Comparison of ENCODE assay signal across 25 cellular contexts in genomic region chrX:65758505-65758904, GRCh38.
DNase-seq lines count a peak whose midpoint lies in the region; ATAC-seq, FAIRE-seq and TF ChIP-seq lines count a peak whose summit lies in the region.
"Had no signal": no experiment of that assay in that cellular context is flagged by ENCODE, and none has a peak within 500 bp of the region (broad histone marks: within the 10 kb centered on the region; RNA-seq: fewer than 3 reads in every experiment).

No MANE protein-coding gene starts in this region.

- FAIRE-seq in GM18507 (lab: Jason Lieb, UNC), result peak; percentile 31
- FAIRE-seq: D721Med had no signal

- no peak overlapping the region for H3K27ac Mint-ChIP-seq in activated naive CD4-positive, alpha-beta T cell treated with anti-CD3 and anti-CD28 coated beads, Interleukin-2, amount 50 U/mL, for 72 hours
- no peak overlapping the region for H3K27ac Mint-ChIP-seq in stimulated activated effector memory CD8-positive, alpha-beta T cell treated with anti-CD3 and anti-CD28 coated beads, Interleukin-12 subunit alpha, Interleukin-12 subunit beta, amount 100 ng/mL, for 72 hours
- H3K27ac Mint-ChIP-seq: GM23338 had no signal

- dilution Hi-C loops in mammary epithelial cell (cut with HindIII; ENCODE audit: low sequenced_read_pairs), result no loop called here

- H3K4me2 ChIP-seq in mammary epithelial cell (ENCODE audit: insufficient read depth, low read depth, low read length), result no peak overlapping the region
- H3K4me2 ChIP-seq: GM23338, SK-N-SH had no signal

- no peak overlapping the region for H3K4me3 ChIP-seq in mammary epithelial cell (replicated peaks in 1 of 3; ENCODE audit: insufficient read depth in 1 of 3, low read depth in 2 of 3, low read length in 3 of 3)
- no peak overlapping the region for H3K4me3 ChIP-seq in testis
- H3K4me3 ChIP-seq: GM23338, HAP-1 had no signal

- no TSS peak for BruUV-seq in mammary epithelial cell (replicated peaks; lab: Mats Ljungman, UMichigan)

- H3K4me1 ChIP-seq in mammary epithelial cell (ENCODE audit: insufficient read depth, low read length), result peaks cover 18% of the 10 kb centered on the region
- H3K4me1 ChIP-seq in testis, result no peaks in the 10 kb centered on the region
- H3K4me1 ChIP-seq: BE2C, HAP-1 had no signal

- no peaks in the 10 kb centered on the region for H4K20me1 ChIP-seq in mammary epithelial cell (ENCODE audit: insufficient read depth, low read length)

- no peaks in the 10 kb centered on the region for H3K36me3 ChIP-seq in mammary epithelial cell (ENCODE audit: insufficient read depth, low read length)
- no peaks in the 10 kb centered on the region for H3K36me3 ChIP-seq in testis (ENCODE audit: low read depth, missing control alignments)
- H3K36me3 ChIP-seq: BE2C, HAP-1 had no signal

- H2AFZ ChIP-seq in mammary epithelial cell (ENCODE audit: low read depth, low read length), result no peak overlapping the region
- H2AFZ ChIP-seq: GM23338 had no signal

- CTCF ChIA-PET in mammary epithelial cell (lab: Charles Lee; ENCODE audit: low non-redundant PET), result no interaction called here

- H3K36me3 Mint-ChIP-seq in activated naive CD4-positive, alpha-beta T cell treated with anti-CD3 and anti-CD28 coated beads, Interleukin-2, amount 50 U/mL, for 72 hours, result peaks cover 7 to 43% of the 10 kb centered on the region in 2 donors
- H3K36me3 Mint-ChIP-seq in stimulated activated effector memory CD8-positive, alpha-beta T cell treated with anti-CD3 and anti-CD28 coated beads, Interleukin-12 subunit alpha, Interleukin-12 subunit beta, amount 100 ng/mL, for 72 hours, result no peaks in the 10 kb centered on the region

- H3K9me3 ChIP-seq in mammary epithelial cell (replicated peaks; ENCODE audit: insufficient read depth, low read length), result no peaks in the 10 kb centered on the region
- no peaks in the 10 kb centered on the region for H3K9me3 ChIP-seq in testis
- H3K9me3 ChIP-seq: BE2C, HAP-1, SK-N-SH had no signal

- WGBS in mammary epithelial cell (ENCODE audit: low coverage, missing lambda C conversion rate), result 70% methylated on average over 1 of the region's 1 CpG
- 79 to 82% methylated on average over 1 of the region's 1 CpG for WGBS in testis, 2 donors

- DNase-seq in activated naive CD4-positive, alpha-beta T cell treated with anti-CD3 and anti-CD28 coated beads, Interleukin-2, amount 50 U/mL, for 72 hours (ENCODE audit: low spot score in 2 of 2), result no peak
- no peak for DNase-seq in activated naive CD4-positive, alpha-beta T cell treated with Interleukin-2 at 50 U/mL for 16 hours
- DNase-seq in GM18507 (ENCODE audit: extremely low spot score, insufficient read length, low read depth) (no peak), mammary epithelial cell (no peak), testis (no peak)
- DNase-seq in stimulated activated effector memory CD8-positive, alpha-beta T cell treated with anti-CD3 and anti-CD28 coated beads, Interleukin-12 subunit alpha, Interleukin-12 subunit beta, amount 100 ng/mL, for 72 hours (ENCODE audit: low spot score in 2 of 2), result no peak
- DNase-seq: BE2C; DMS53; GF-D8; KBM-7; NCI-H1092; NCI-H1436; NCI-H1930; NCI-H345; NCI-H524; NCI-H774; NK-92 treated with Interleukin-12 subunit alpha and Interleukin-12 subunit beta, amount 100 ng/mL, for 24 hours; SIG-M5; SK-N-SH had no signal

- H3K27ac ChIP-seq in mammary epithelial cell (ENCODE audit: insufficient read depth, low read depth, low read length) (peak overlapping the region; percentile 91), testis (no peak overlapping the region)
- H3K27ac ChIP-seq: HL-60, RWPE1 had no signal

- H3K79me2 ChIP-seq in mammary epithelial cell (ENCODE audit: insufficient read depth, low read length), result no peaks in the 10 kb centered on the region

- no peak overlapping the region for H3K4me3 Mint-ChIP-seq in stimulated activated effector memory CD8-positive, alpha-beta T cell treated with anti-CD3 and anti-CD28 coated beads, Interleukin-12 subunit alpha, Interleukin-12 subunit beta, amount 100 ng/mL, for 72 hours
- H3K4me3 Mint-ChIP-seq: GM23338 had no signal

- ATAC-seq in activated naive CD4-positive, alpha-beta T cell treated with anti-CD3 and anti-CD28 coated beads, Interleukin-2, amount 50 U/mL, for 72 hours, result peak; percentile 26 to 76
- ATAC-seq in stimulated activated effector memory CD8-positive, alpha-beta T cell treated with anti-CD3 and anti-CD28 coated beads, Interleukin-12 subunit alpha, Interleukin-12 subunit beta, amount 100 ng/mL, for 72 hours, result peak; percentile 73
- ATAC-seq in GM18517 (IDR thresholded peaks at IDR 0.05; ENCODE audit: unreplicated experiment), result no peak
- ATAC-seq: GM23338 had no signal

- H3K27me3 ChIP-seq in mammary epithelial cell (ENCODE audit: insufficient read depth, low read length), result no peaks in the 10 kb centered on the region
- no peaks in the 10 kb centered on the region for H3K27me3 ChIP-seq in testis
- H3K27me3 ChIP-seq: BE2C had no signal

- intact Hi-C loops in mammary epithelial cell (cut with micrococcal nuclease), result no loop called here
- intact Hi-C loops in testis (cut with DNase I; ENCODE audit: low total_unique reads), result no loop called here

- H3K9me3 Mint-ChIP-seq in activated naive CD4-positive, alpha-beta T cell treated with anti-CD3 and anti-CD28 coated beads, Interleukin-2, amount 50 U/mL, for 72 hours, result peaks cover 0 to 15% of the 10 kb centered on the region in 2 donors
- peaks cover 3% of the 10 kb centered on the region for H3K9me3 Mint-ChIP-seq in stimulated activated effector memory CD8-positive, alpha-beta T cell treated with anti-CD3 and anti-CD28 coated beads, Interleukin-12 subunit alpha, Interleukin-12 subunit beta, amount 100 ng/mL, for 72 hours
- H3K9me3 Mint-ChIP-seq: GM23338 had no signal

- TF ChIP-seq POLR2A in testis (IDR thresholded peaks at IDR 0.05), result no peak

- no peak for TF ChIP-seq CTCF in mammary epithelial cell (conservative IDR thresholded peaks at IDR 0.05 in 1 of 2, IDR thresholded peaks at IDR 0.05 in 1 of 2; ENCODE audit: extremely low read depth in 1 of 2, insufficient read depth in 1 of 2, low read depth in 1 of 2, low read length in 2 of 2)
- no peak for TF ChIP-seq CTCF in testis (IDR thresholded peaks at IDR 0.05)

- no peak overlapping the region for H3K9ac ChIP-seq in mammary epithelial cell (ENCODE audit: insufficient read depth, low read length)
- H3K9ac ChIP-seq: SK-N-SH had no signal

- in situ Hi-C loops in mammary epithelial cell (cut with MboI; ENCODE audit: low sequenced_read_pairs in 2 of 2), result no loop called here

- H3K4me1 Mint-ChIP-seq in stimulated activated effector memory CD8-positive, alpha-beta T cell treated with anti-CD3 and anti-CD28 coated beads, Interleukin-12 subunit alpha, Interleukin-12 subunit beta, amount 100 ng/mL, for 72 hours, result peaks cover 44% of the 10 kb centered on the region
- H3K4me1 Mint-ChIP-seq: GM23338 had no signal
